In genomic region chr20:37293301-37293943, GRCh38 we compare ENCODE assay signal across 17 cellular contexts. TPM values are rescaled to one million over a fixed set of nuclear protein-coding genes. Genes with fewer than 3 reads are reported as not detected.
DNase-seq lines count a peak whose midpoint lies in the region; ATAC-seq and TF ChIP-seq lines count a peak whose summit lies in the region.
"Had no signal": no experiment of that assay in that cellular context is flagged by ENCODE, and none has a peak within 500 bp of the region (broad histone marks: within the 10 kb centered on the region; RNA-seq: fewer than 3 reads in every experiment).

No MANE protein-coding gene starts in this region.

- no peak overlapping the region for H3K4me3 ChIP-seq in uterus
- H3K4me3 ChIP-seq in vagina, result no peak overlapping the region

- H3K27ac ChIP-seq in uterus, result peak overlapping the region; percentile 82 to 93
- no peak overlapping the region for H3K27ac ChIP-seq in vagina
- H3K27ac ChIP-seq: 22Rv1 had no signal

- H3K9me3 ChIP-seq in uterus (no peaks in the 10 kb centered on the region), vagina (no peaks in the 10 kb centered on the region)
- H3K9me3 ChIP-seq: SK-N-SH had no signal

- H3K4me1 ChIP-seq in uterus (peaks cover 11 to 12% of the 10 kb centered on the region in 2 donors), vagina (peaks cover 74% of the 10 kb centered on the region)

- H3K27me3 ChIP-seq in uterus, result no peaks in the 10 kb centered on the region
- H3K27me3 ChIP-seq in vagina, result no peaks in the 10 kb centered on the region

- H3K4me1 Mint-ChIP-seq in activated naive CD8-positive, alpha-beta T cell treated with anti-CD3 and anti-CD28 coated beads, Interleukin-2, amount 50 U/mL, for 24 hours, result peaks cover 57% of the 10 kb centered on the region
- peaks cover 44% of the 10 kb centered on the region for H3K4me1 Mint-ChIP-seq in activated naive CD8-positive, alpha-beta T cell treated with anti-CD3 and anti-CD28 coated beads for 36 hours
- H3K4me1 Mint-ChIP-seq in central memory CD8-positive, alpha-beta T cell, result peaks cover 50% of the 10 kb centered on the region
- H3K4me1 Mint-ChIP-seq in neural crest cell, result peaks cover 45% of the 10 kb centered on the region

- H3K36me3 Mint-ChIP-seq in activated naive CD8-positive, alpha-beta T cell treated with anti-CD3 and anti-CD28 coated beads, Interleukin-2, amount 50 U/mL, for 24 hours (ENCODE audit: low read depth), result peaks cover 38% of the 10 kb centered on the region
- peaks cover 41% of the 10 kb centered on the region for H3K36me3 Mint-ChIP-seq in activated naive CD8-positive, alpha-beta T cell treated with anti-CD3 and anti-CD28 coated beads for 36 hours
- peaks cover 8% of the 10 kb centered on the region for H3K36me3 Mint-ChIP-seq in central memory CD8-positive, alpha-beta T cell (ENCODE audit: insufficient read depth)
- peaks cover 22% of the 10 kb centered on the region for H3K36me3 Mint-ChIP-seq in neural crest cell (ENCODE audit: low read depth)

- no peaks in the 10 kb centered on the region for H3K27me3 Mint-ChIP-seq in activated naive CD8-positive, alpha-beta T cell treated with anti-CD3 and anti-CD28 coated beads, Interleukin-2, amount 50 U/mL, for 24 hours
- H3K27me3 Mint-ChIP-seq in activated naive CD8-positive, alpha-beta T cell treated with anti-CD3 and anti-CD28 coated beads for 36 hours, result no peaks in the 10 kb centered on the region
- H3K27me3 Mint-ChIP-seq in central memory CD8-positive, alpha-beta T cell, result no peaks in the 10 kb centered on the region
- no peaks in the 10 kb centered on the region for H3K27me3 Mint-ChIP-seq in neural crest cell (ENCODE audit: low read depth)
- H3K27me3 Mint-ChIP-seq: activated CD4-positive, alpha-beta memory T cell treated with anti-CD3 and anti-CD28 coated beads for 36 hours had no signal

- DNase-seq in activated naive CD8-positive, alpha-beta T cell treated with anti-CD3 and anti-CD28 coated beads, Interleukin-2, amount 50 U/mL, for 24 hours, result no peak
- DNase-seq in activated naive CD8-positive, alpha-beta T cell treated with anti-CD3 and anti-CD28 coated beads for 36 hours, result no peak
- no peak for DNase-seq in central memory CD8-positive, alpha-beta T cell (ENCODE audit: low spot score in 2 of 2)
- DNase-seq in neural crest cell (ENCODE audit: low read depth, low spot score), result no peak
- no peak for DNase-seq in uterus
- no peak for DNase-seq in Ammon's horn (ENCODE audit: low spot score)
- DNase-seq in NCI-H345 (lab: John Stamatoyannopoulos, UW), result no peak
- no peak for DNase-seq in vagina (ENCODE audit: extremely low spot score in 2 of 2)
- DNase-seq: activated CD4-positive, alpha-beta memory T cell treated with anti-CD3 and anti-CD28 coated beads for 36 hours; dermis blood vessel endothelial cell; NCI-H446 treated with DMSO at 0.1 percent for 48 hours; SK-N-SH; stimulated activated CD4-positive, alpha-beta T cell treated with anti-CD3 and anti-CD28 coated beads, Interleukin-4, amount 100 ng/mL, for 4 hours had no signal

- no peak overlapping the region for H3K4me3 Mint-ChIP-seq in activated naive CD8-positive, alpha-beta T cell treated with anti-CD3 and anti-CD28 coated beads, Interleukin-2, amount 50 U/mL, for 24 hours
- no peak overlapping the region for H3K4me3 Mint-ChIP-seq in activated naive CD8-positive, alpha-beta T cell treated with anti-CD3 and anti-CD28 coated beads for 36 hours
- no peak overlapping the region for H3K4me3 Mint-ChIP-seq in central memory CD8-positive, alpha-beta T cell
- peak overlapping the region; percentile 84 for H3K4me3 Mint-ChIP-seq in neural crest cell
- H3K4me3 Mint-ChIP-seq: activated CD4-positive, alpha-beta memory T cell treated with anti-CD3 and anti-CD28 coated beads for 36 hours had no signal

- no peak for TF ChIP-seq CTCF in neural crest cell (conservative IDR thresholded peaks at IDR 0.05)
- no peak for TF ChIP-seq CTCF in uterus (IDR thresholded peaks at IDR 0.05)
- no peak for TF ChIP-seq CTCF in vagina (IDR thresholded peaks at IDR 0.05)

- H3K36me3 ChIP-seq in uterus, result no peaks in the 10 kb centered on the region
- H3K36me3 ChIP-seq in vagina, result no peaks in the 10 kb centered on the region

- no peak for ATAC-seq in activated naive CD8-positive, alpha-beta T cell treated with anti-CD3 and anti-CD28 coated beads, Interleukin-2, amount 50 U/mL, for 24 hours
- ATAC-seq in central memory CD8-positive, alpha-beta T cell (replicated peaks; ENCODE audit: extremely low read depth, poor library complexity, severe bottlenecking), result no peak
- ATAC-seq: sciatic nerve had no signal

- peak overlapping the region; percentile 15 for H3K27ac Mint-ChIP-seq in activated naive CD8-positive, alpha-beta T cell treated with anti-CD3 and anti-CD28 coated beads, Interleukin-2, amount 50 U/mL, for 24 hours
- no peak overlapping the region for H3K27ac Mint-ChIP-seq in activated naive CD8-positive, alpha-beta T cell treated with anti-CD3 and anti-CD28 coated beads for 36 hours
- peak overlapping the region; percentile 3 for H3K27ac Mint-ChIP-seq in central memory CD8-positive, alpha-beta T cell (ENCODE audit: low read depth)
- H3K27ac Mint-ChIP-seq in neural crest cell (ENCODE audit: unreplicated experiment), result no peak overlapping the region
- H3K27ac Mint-ChIP-seq: activated CD4-positive, alpha-beta memory T cell treated with anti-CD3 and anti-CD28 coated beads for 36 hours had no signal

- intact Hi-C loops in uterus (cut with DNase I; ENCODE audit: low total_unique reads) (no loop called here), vagina (cut with DNase I) (no loop called here)

- no peaks in the 10 kb centered on the region for H3K9me3 Mint-ChIP-seq in activated naive CD8-positive, alpha-beta T cell treated with anti-CD3 and anti-CD28 coated beads, Interleukin-2, amount 50 U/mL, for 24 hours
- peaks cover 2% of the 10 kb centered on the region for H3K9me3 Mint-ChIP-seq in activated naive CD8-positive, alpha-beta T cell treated with anti-CD3 and anti-CD28 coated beads for 36 hours
- no peaks in the 10 kb centered on the region for H3K9me3 Mint-ChIP-seq in central memory CD8-positive, alpha-beta T cell
- peaks cover 7% of the 10 kb centered on the region for H3K9me3 Mint-ChIP-seq in neural crest cell
- H3K9me3 Mint-ChIP-seq: activated CD4-positive, alpha-beta memory T cell treated with anti-CD3 and anti-CD28 coated beads for 36 hours had no signal

- TF ChIP-seq POLR2A in uterus (IDR thresholded peaks at IDR 0.05) (no peak), vagina (IDR thresholded peaks at IDR 0.05) (no peak)

RNA-seq across cellular contexts. Expression of gene MANBAL, which starts 4.0 kb away (rescaled TPM):
- total RNA-seq in activated naive CD8-positive, alpha-beta T cell treated with anti-CD3 and anti-CD28 coated beads for 36 hours, result 10 to 100 TPM; 11.2 to 12.8 TPM
- total RNA-seq in neural crest cell (44.8 and 50.8 TPM in 2 replicates), uterus (10 to 100 TPM; 33.8 to 78.3 (median 43.5) TPM), vagina (54.3 TPM)

RNA-seq across cellular contexts. Expression of gene GHRH, which starts 31.8 kb away (rescaled TPM):
- total RNA-seq in activated naive CD8-positive, alpha-beta T cell treated with anti-CD3 and anti-CD28 coated beads for 36 hours, result not detected
- not detected in 2 replicates for total RNA-seq in neural crest cell
- total RNA-seq in uterus, result not detected
- total RNA-seq in vagina, result not detected
- total RNA-seq: activated CD4-positive, alpha-beta memory T cell treated with anti-CD3 and anti-CD28 coated beads for 36 hours; Daoy; dermis blood vessel endothelial cell; LHCN-M2; sciatic nerve had no signal

RNA-seq across cellular contexts. Expression of gene SRC, which starts 52.5 kb away (rescaled TPM):
- total RNA-seq in activated naive CD8-positive, alpha-beta T cell treated with anti-CD3 and anti-CD28 coated beads for 36 hours, result 1 to 10 TPM; 1.1 to 1.9 TPM
- total RNA-seq in neural crest cell, result 58.6 and 60.4 TPM in 2 replicates
- total RNA-seq in uterus, result 100 to 1,000 TPM in 1 of 4 donors, 10 to 100 TPM in 3; 25.0 to 110 (median 34.1) TPM
- total RNA-seq in vagina, result 48.6 TPM

Comparison
In these comparisons a context has a peak if more than half of its experiments do, and no peak if none do; other contexts are left out.
1. H3K27ac Mint-ChIP-seq: peak in activated naive CD8-positive, alpha-beta T cell treated with anti-CD3 and anti-CD28 coated beads, Interleukin-2, amount 50 U/mL, for 24 hours (single experiment) and central memory CD8-positive, alpha-beta T cell (single experiment); none in activated naive CD8-positive, alpha-beta T cell treated with anti-CD3 and anti-CD28 coated beads for 36 hours (single experiment) and neural crest cell (single experiment).
2. RNA of gene SRC, which starts 52.5 kb away (total RNA-seq): 58.6 to 60.4 TPM in neural crest cell, 48.6 TPM in vagina (single experiment) and 25.0 to 110 TPM in uterus; 1.1 to 1.9 TPM in activated naive CD8-positive, alpha-beta T cell treated with anti-CD3 and anti-CD28 coated beads for 36 hours; every median in the first group is over 4 times any median in the second.